8 cellular contexts compared by ENCODE assay signal in the genomic region with DNA sequence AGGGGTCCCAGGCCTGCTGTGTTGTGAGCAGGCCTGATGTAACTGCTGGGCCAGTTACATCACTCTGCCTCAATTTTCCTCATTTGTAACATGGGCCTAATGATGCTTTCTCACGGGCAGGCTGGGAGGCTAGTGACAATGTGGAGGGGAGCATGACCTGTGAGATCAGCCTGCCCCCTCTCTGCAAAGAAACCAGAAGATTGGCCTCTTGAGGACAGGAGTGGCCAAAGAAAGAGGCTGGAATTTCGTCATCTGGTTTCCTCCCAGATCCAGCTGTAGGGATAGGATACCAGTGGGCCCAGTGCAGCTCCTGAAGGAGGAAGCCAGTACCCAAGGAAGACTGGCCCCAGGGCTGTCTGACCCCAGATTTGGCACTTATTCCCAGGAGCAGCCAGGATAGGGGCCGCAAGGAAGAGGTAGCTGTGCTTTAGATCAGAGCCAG. TPM values are rescaled to one million over a fixed set of nuclear protein-coding genes. Genes with fewer than 3 reads are reported as not detected.
DNase-seq lines count a peak whose midpoint lies in the region; ATAC-seq lines count a peak whose summit lies in the region.

No MANE protein-coding gene starts in this region.

- H3K36me3 Mint-ChIP-seq in activated CD4-positive, alpha-beta T cell treated with anti-CD3 and anti-CD28 coated beads, Interleukin-2, amount 10 ng/mL, durations not matched to agents 7 days and 5 days (ENCODE audit: low read depth), result peaks cover 24% of the 10 kb centered on the region

- H3K9me3 ChIP-seq in trophoblast cell (ENCODE audit: insufficient read depth, low read depth, low read length), result no peaks in the 10 kb centered on the region

- no peak for DNase-seq in activated CD4-positive, alpha-beta T cell treated with anti-CD3 and anti-CD28 coated beads, Interleukin-2, amount 10 ng/mL, durations not matched to agents 7 days and 5 days
- no peak for DNase-seq in activated CD4-positive, alpha-beta T cell treated with anti-CD3 and anti-CD28 coated beads for 48 hours
- DNase-seq in SW480 (ENCODE audit: low spot score) (peak; percentile 57), fibroblast of peridontal ligament (ENCODE audit: extremely low read depth) (peak; percentile 93), trophoblast cell (peak; percentile 46 to 62), NCI-H1092 (lab: John Stamatoyannopoulos, UW) (no peak), mesenteric fat pad (ENCODE audit: low spot score) (no peak)

- no peaks in the 10 kb centered on the region for H3K27me3 ChIP-seq in trophoblast cell (ENCODE audit: insufficient read depth, low read length)

- H3K79me2 ChIP-seq in trophoblast cell (ENCODE audit: control insufficient read depth, insufficient read depth, low read length, poor library complexity), result peaks cover 31% of the 10 kb centered on the region

- H3K4ac ChIP-seq in trophoblast cell (ENCODE audit: low read depth, low read length), result peak overlapping the region; percentile 16

- H3K27me3 Mint-ChIP-seq in activated CD4-positive, alpha-beta T cell treated with anti-CD3 and anti-CD28 coated beads, Interleukin-2, amount 10 ng/mL, durations not matched to agents 7 days and 5 days, result no peaks in the 10 kb centered on the region

- no peak for ATAC-seq in GM18498 (IDR thresholded peaks at IDR 0.05; ENCODE audit: unreplicated experiment)

- peak overlapping the region; percentile 67 for H4K8ac ChIP-seq in trophoblast cell (ENCODE audit: low read depth, low read length)

- H3K4me2 ChIP-seq in trophoblast cell (ENCODE audit: low read length), result peak overlapping the region; percentile 76

- H3K14ac ChIP-seq in trophoblast cell (ENCODE audit: low read length), result peak overlapping the region; percentile 99

- peak overlapping the region; percentile 97 for H3K27ac Mint-ChIP-seq in activated CD4-positive, alpha-beta T cell treated with anti-CD3 and anti-CD28 coated beads, Interleukin-2, amount 10 ng/mL, durations not matched to agents 7 days and 5 days

- peaks cover 56% of the 10 kb centered on the region for H3K79me1 ChIP-seq in trophoblast cell (ENCODE audit: low read length)

- no peak overlapping the region for H3K9ac ChIP-seq in trophoblast cell (ENCODE audit: low read length)

- WGBS in trophoblast cell (ENCODE audit: extremely low coverage, insufficient coverage, insufficient read length), result no CpG with 5 or more reads among the region's 3 CpGs

- POLR2A ChIA-PET in activated CD4-positive, alpha-beta T cell treated with anti-CD3 and anti-CD28 coated beads, Interleukin-2, amount 10 ng/mL, durations not matched to agents 7 days and 5 days (lab: Charles Lee), result no interaction called here

- CTCF ChIA-PET in activated CD4-positive, alpha-beta T cell treated with anti-CD3 and anti-CD28 coated beads, Interleukin-2, amount 10 ng/mL, durations not matched to agents 7 days and 5 days (lab: Charles Lee), result interaction anchor here (0.6 to 4.3 kb wide), 5 partner anchors 11 to 600 kb away, joined by 3 to 32 read pairs (median 11); partner anchors contain the start of gene FLCN

- H2BK12ac ChIP-seq in trophoblast cell (ENCODE audit: low read length), result peak overlapping the region; percentile 4

- H3K9me3 Mint-ChIP-seq in activated CD4-positive, alpha-beta T cell treated with anti-CD3 and anti-CD28 coated beads, Interleukin-2, amount 10 ng/mL, durations not matched to agents 7 days and 5 days, result no peaks in the 10 kb centered on the region

- peaks cover 53% of the 10 kb centered on the region in 2 experiments for H3K4me1 ChIP-seq in trophoblast cell (ENCODE audit: control insufficient read depth in 1 of 2, insufficient read depth in 2 of 2, low read length in 2 of 2)

- no peak overlapping the region for H3K4me3 ChIP-seq in trophoblast cell (ENCODE audit: low read depth, low read length)

- H3K23ac ChIP-seq in trophoblast cell (ENCODE audit: low read length), result no peak overlapping the region

- H3K4me3 Mint-ChIP-seq in activated CD4-positive, alpha-beta T cell treated with anti-CD3 and anti-CD28 coated beads, Interleukin-2, amount 10 ng/mL, durations not matched to agents 7 days and 5 days, result peak overlapping the region; percentile 87

- peaks cover 4 to 5% of the 10 kb centered on the region in 2 experiments for H3K36me3 ChIP-seq in trophoblast cell (ENCODE audit: control insufficient read depth in 1 of 2, insufficient read depth in 2 of 2, low read length in 2 of 2)

- peaks cover 67% of the 10 kb centered on the region for H3K4me1 Mint-ChIP-seq in activated CD4-positive, alpha-beta T cell treated with anti-CD3 and anti-CD28 coated beads, Interleukin-2, amount 10 ng/mL, durations not matched to agents 7 days and 5 days

- peak overlapping the region; percentile 85 for H2BK120ac ChIP-seq in trophoblast cell (ENCODE audit: insufficient read depth, low read length, poor library complexity)

- peak overlapping the region; percentile 91 for H2BK5ac ChIP-seq in trophoblast cell (ENCODE audit: low read depth, low read length, poor library complexity)

- H2AFZ ChIP-seq in trophoblast cell (ENCODE audit: insufficient read depth, low read length, poor library complexity), result peak overlapping the region; percentile 42

- peak overlapping the region; percentile 10 for H3K18ac ChIP-seq in trophoblast cell (ENCODE audit: low read length)

- H4K91ac ChIP-seq in trophoblast cell (ENCODE audit: low read depth, low read length), result peak overlapping the region; percentile 98

- peak overlapping the region; percentile 17 for H4K12ac ChIP-seq in trophoblast cell (ENCODE audit: low read depth, low read length)

- H3K27ac ChIP-seq in trophoblast cell (ENCODE audit: low read depth, low read length), result peak overlapping the region; percentile 94

- H2AK5ac ChIP-seq in trophoblast cell (ENCODE audit: low read length), result peak overlapping the region; percentile 33

RNA-seq across cellular contexts. Expression of gene SREBF1, which starts 0.6 kb away (rescaled TPM):
- 100 to 1,000 TPM; 175 to 176 TPM for total RNA-seq in activated CD4-positive, alpha-beta T cell treated with anti-CD3 and anti-CD28 coated beads, Interleukin-2, amount 10 ng/mL, durations not matched to agents 7 days and 5 days
- polyA plus RNA-seq in trophoblast cell (2013), result 95.5 and 107 TPM in 2 replicates
- total RNA-seq in mesenteric fat pad, result 39.9 TPM

Comparison
In these comparisons a context has a peak if more than half of its experiments do, and no peak if none do; other contexts are left out.
1. DNase-seq: peak in SW480 (single experiment), fibroblast of peridontal ligament (single experiment) and trophoblast cell (2 of 2); none in activated CD4-positive, alpha-beta T cell treated with anti-CD3 and anti-CD28 coated beads, Interleukin-2, amount 10 ng/mL, durations not matched to agents 7 days and 5 days (single experiment), activated CD4-positive, alpha-beta T cell treated with anti-CD3 and anti-CD28 coated beads for 48 hours (single experiment), NCI-H1092 (single experiment) and mesenteric fat pad (single experiment).